Comparison of ENCODE assay signal across 13 cellular contexts in genomic region chr13:41015920-41016319, GRCh38. TPM values are rescaled to one million over a fixed set of nuclear protein-coding genes. Genes with fewer than 3 reads are reported as not detected.
DNase-seq lines count a peak whose midpoint lies in the region; ATAC-seq and TF ChIP-seq lines count a peak whose summit lies in the region.
"Had no signal": no experiment of that assay in that cellular context is flagged by ENCODE, and none has a peak within 500 bp of the region (broad histone marks: within the 10 kb centered on the region; RNA-seq: fewer than 3 reads in every experiment).

No MANE protein-coding gene starts in this region.

- no peaks in the 10 kb centered on the region for H3K27me3 Mint-ChIP-seq in activated T-cell treated with anti-CD3 and anti-CD28 coated beads, Interleukin-2, amount 50 U/mL, for 4 hours (ENCODE audit: low read depth)
- no peaks in the 10 kb centered on the region for H3K27me3 Mint-ChIP-seq in dendritic cell treated with granulocyte-macrophage colony-stimulating factor and Interleukin-4, amounts not matched to agents 40 ng/mL and 50 ng/mL, for 4 days
- H3K27me3 Mint-ChIP-seq in stimulated activated naive B cell treated with anti-CD40 and anti-IgM and Interleukin-4, amounts not matched to agents 10 μg/mL and 1 μg/mL and 100 μg/mL, for 72 hours, result no peaks in the 10 kb centered on the region

- H3K36me3 ChIP-seq in OCI-LY1 (ENCODE audit: insufficient read depth, low read length), result peaks cover 53% of the 10 kb centered on the region
- H3K36me3 ChIP-seq: thoracic aorta had no signal

- no peak for TF ChIP-seq POLR2A in lower leg skin (IDR thresholded peaks at IDR 0.05)

- 78 to 82% methylated on average over 6 of the region's 6 CpGs for WGBS in lower leg skin, 2 donors

- H3K9me3 Mint-ChIP-seq in activated T-cell treated with anti-CD3 and anti-CD28 coated beads, Interleukin-2, amount 50 U/mL, for 4 hours, result no peaks in the 10 kb centered on the region
- no peaks in the 10 kb centered on the region for H3K9me3 Mint-ChIP-seq in dendritic cell treated with granulocyte-macrophage colony-stimulating factor and Interleukin-4, amounts not matched to agents 40 ng/mL and 50 ng/mL, for 4 days
- H3K9me3 Mint-ChIP-seq in stimulated activated naive B cell treated with anti-CD40 and anti-IgM and Interleukin-4, amounts not matched to agents 10 μg/mL and 1 μg/mL and 100 μg/mL, for 72 hours, result no peaks in the 10 kb centered on the region

- peaks cover 54% of the 10 kb centered on the region for H3K4me1 Mint-ChIP-seq in activated T-cell treated with anti-CD3 and anti-CD28 coated beads, Interleukin-2, amount 50 U/mL, for 4 hours (ENCODE audit: low read depth)
- H3K4me1 Mint-ChIP-seq in dendritic cell treated with granulocyte-macrophage colony-stimulating factor and Interleukin-4, amounts not matched to agents 40 ng/mL and 50 ng/mL, for 4 days (ENCODE audit: low read depth), result peaks cover 48% of the 10 kb centered on the region
- H3K4me1 Mint-ChIP-seq in stimulated activated naive B cell treated with anti-CD40 and anti-IgM and Interleukin-4, amounts not matched to agents 10 μg/mL and 1 μg/mL and 100 μg/mL, for 72 hours, result peaks cover 27 to 58% of the 10 kb centered on the region in 2 donors

- no peaks in the 10 kb centered on the region for H4K20me1 ChIP-seq in OCI-LY1 (ENCODE audit: insufficient read depth, low read length)

- H2AFZ ChIP-seq in OCI-LY1 (ENCODE audit: low read length), result no peak overlapping the region

- no peaks in the 10 kb centered on the region for H3K27me3 ChIP-seq in OCI-LY1 (ENCODE audit: insufficient read depth, low read length)
- H3K27me3 ChIP-seq: heart left ventricle had no signal

- no peaks in the 10 kb centered on the region for H3K9me3 ChIP-seq in OCI-LY1 (ENCODE audit: low read length)
- H3K9me3 ChIP-seq: heart left ventricle, thoracic aorta had no signal

- H3K4me1 ChIP-seq in OCI-LY1 (ENCODE audit: insufficient read depth, low read length, severe bottlenecking), result peaks cover 63% of the 10 kb centered on the region

- TF ChIP-seq CTCF in OCI-LY1 (IDR thresholded peaks at IDR 0.05; ENCODE audit: low read length), result no peak
- no peak for TF ChIP-seq CTCF in lower leg skin (IDR thresholded peaks at IDR 0.05)

- H3K79me2 ChIP-seq in OCI-LY1 (ENCODE audit: insufficient read depth, low read length), result peaks cover 99% of the 10 kb centered on the region

- peak overlapping the region; percentile 86 for H3K4me2 ChIP-seq in OCI-LY1 (ENCODE audit: low read length)

- peak overlapping the region; percentile 96 for H3K27ac Mint-ChIP-seq in dendritic cell treated with granulocyte-macrophage colony-stimulating factor and Interleukin-4, amounts not matched to agents 40 ng/mL and 50 ng/mL, for 4 days
- H3K27ac Mint-ChIP-seq in stimulated activated naive B cell treated with anti-CD40 and anti-IgM and Interleukin-4, amounts not matched to agents 10 μg/mL and 1 μg/mL and 100 μg/mL, for 72 hours, result peak overlapping the region; percentile 90

- H3K36me3 Mint-ChIP-seq in activated T-cell treated with anti-CD3 and anti-CD28 coated beads, Interleukin-2, amount 50 U/mL, for 4 hours (ENCODE audit: insufficient read depth), result peaks cover 19% of the 10 kb centered on the region
- H3K36me3 Mint-ChIP-seq in dendritic cell treated with granulocyte-macrophage colony-stimulating factor and Interleukin-4, amounts not matched to agents 40 ng/mL and 50 ng/mL, for 4 days (ENCODE audit: low read depth), result peaks cover 45% of the 10 kb centered on the region
- peaks cover 23 to 36% of the 10 kb centered on the region in 2 donors for H3K36me3 Mint-ChIP-seq in stimulated activated naive B cell treated with anti-CD40 and anti-IgM and Interleukin-4, amounts not matched to agents 10 μg/mL and 1 μg/mL and 100 μg/mL, for 72 hours

- peak overlapping the region; percentile 78 for H3K27ac ChIP-seq in OCI-LY1 (ENCODE audit: low read depth, low read length, poor library complexity, severe bottlenecking)
- H3K27ac ChIP-seq: thoracic aorta had no signal

- no peaks in the 10 kb centered on the region for H3K9me2 ChIP-seq in OCI-LY1 (ENCODE audit: low read depth, low read length)

- peak overlapping the region; percentile 75 for H3K4me3 ChIP-seq in OCI-LY1 (ENCODE audit: low read depth, low read length, poor library complexity, severe bottlenecking)
- no peak overlapping the region for H3K4me3 ChIP-seq in lower leg skin (ENCODE audit: low read depth, poor library complexity, severe bottlenecking)
- H3K4me3 ChIP-seq: thoracic aorta had no signal

- H3K9ac ChIP-seq in OCI-LY1 (ENCODE audit: low read length), result peak overlapping the region; percentile 59

- no peak for ATAC-seq in activated T-cell treated with anti-CD3 and anti-CD28 coated beads, Interleukin-2, amount 50 U/mL, for 4 hours
- ATAC-seq in stimulated activated naive B cell treated with anti-CD40 and anti-IgM and Interleukin-4, amounts not matched to agents 10 μg/mL and 1 μg/mL and 100 μg/mL, for 72 hours (replicated peaks), result no peak
- ATAC-seq: heart left ventricle had no signal

- peak overlapping the region; percentile 84 for H3K4me3 Mint-ChIP-seq in activated T-cell treated with anti-CD3 and anti-CD28 coated beads, Interleukin-2, amount 50 U/mL, for 4 hours
- H3K4me3 Mint-ChIP-seq in dendritic cell treated with granulocyte-macrophage colony-stimulating factor and Interleukin-4, amounts not matched to agents 40 ng/mL and 50 ng/mL, for 4 days, result peak overlapping the region; percentile 67
- peak overlapping the region; percentile 84 to 86 for H3K4me3 Mint-ChIP-seq in stimulated activated naive B cell treated with anti-CD40 and anti-IgM and Interleukin-4, amounts not matched to agents 10 μg/mL and 1 μg/mL and 100 μg/mL, for 72 hours

- intact Hi-C loops in dendritic cell treated with granulocyte-macrophage colony-stimulating factor and Interleukin-4, amounts not matched to agents 40 ng/mL and 50 ng/mL, for 4 days (cut with micrococcal nuclease), result loop anchor here (5.0 kb wide), 1 partner anchor 34 kb away; no protein-coding TSS in a partner anchor
- intact Hi-C loops in lower leg skin (cut with DNase I; ENCODE audit: low total_unique reads), result no loop called here

- H3F3A ChIP-seq in OCI-LY1 (ENCODE audit: insufficient read depth, low read length), result no peaks in the 10 kb centered on the region

- DNase-seq in activated T-cell treated with anti-CD3 and anti-CD28 coated beads, Interleukin-2, amount 50 U/mL, for 4 hours, result no peak
- no peak for DNase-seq in activated T-cell treated with anti-CD3 and anti-CD28 coated beads, Interleukin-2, amount 50 U/mL, for 48 hours
- DNase-seq in stimulated activated naive B cell treated with anti-CD40 and anti-IgM and Interleukin-4, amounts not matched to agents 10 μg/mL and 1 μg/mL and 100 μg/mL, for 72 hours, result no peak
- DNase-seq in HK-2 (ENCODE audit: unreplicated experiment) (no peak), OCI-M1 (lab: John Stamatoyannopoulos, UW) (no peak), lower leg skin (ENCODE audit: low spot score in 2 of 2) (no peak)
- DNase-seq: activated CD4-positive, alpha-beta T cell treated with anti-CD3 and anti-CD28 coated beads for 1 hour; heart left ventricle; NCI-H1092 treated with DMSO at 0.1 percent for 48 hours; NCI-H524 treated with DMSO at 0.1 percent for 48 hours had no signal

RNA-seq across cellular contexts. Expression of gene ELF1, which starts 3.2 kb away (rescaled TPM):
- total RNA-seq in activated T-cell treated with anti-CD3 and anti-CD28 coated beads, Interleukin-2, amount 50 U/mL, for 4 hours, result 10 to 100 TPM; 49.0 to 56.6 (median 55.9) TPM
- 100 to 1,000 TPM; 112 to 137 (median 125) TPM for total RNA-seq in lower leg skin

RNA-seq across cellular contexts. Expression of gene WBP4, which starts 45.4 kb away (rescaled TPM):
- 10 to 100 TPM in 2 of 3 donors, 1 to 10 TPM in 1; 8.5 to 17.5 (median 13.9) TPM for total RNA-seq in activated T-cell treated with anti-CD3 and anti-CD28 coated beads, Interleukin-2, amount 50 U/mL, for 4 hours
- 10 to 100 TPM in 2 of 4 donors, 1 to 10 TPM in 2; 7.2 to 11.2 (median 9.8) TPM for total RNA-seq in lower leg skin
